ENCODE assay signal across 1 cellular context in the genomic region with DNA sequence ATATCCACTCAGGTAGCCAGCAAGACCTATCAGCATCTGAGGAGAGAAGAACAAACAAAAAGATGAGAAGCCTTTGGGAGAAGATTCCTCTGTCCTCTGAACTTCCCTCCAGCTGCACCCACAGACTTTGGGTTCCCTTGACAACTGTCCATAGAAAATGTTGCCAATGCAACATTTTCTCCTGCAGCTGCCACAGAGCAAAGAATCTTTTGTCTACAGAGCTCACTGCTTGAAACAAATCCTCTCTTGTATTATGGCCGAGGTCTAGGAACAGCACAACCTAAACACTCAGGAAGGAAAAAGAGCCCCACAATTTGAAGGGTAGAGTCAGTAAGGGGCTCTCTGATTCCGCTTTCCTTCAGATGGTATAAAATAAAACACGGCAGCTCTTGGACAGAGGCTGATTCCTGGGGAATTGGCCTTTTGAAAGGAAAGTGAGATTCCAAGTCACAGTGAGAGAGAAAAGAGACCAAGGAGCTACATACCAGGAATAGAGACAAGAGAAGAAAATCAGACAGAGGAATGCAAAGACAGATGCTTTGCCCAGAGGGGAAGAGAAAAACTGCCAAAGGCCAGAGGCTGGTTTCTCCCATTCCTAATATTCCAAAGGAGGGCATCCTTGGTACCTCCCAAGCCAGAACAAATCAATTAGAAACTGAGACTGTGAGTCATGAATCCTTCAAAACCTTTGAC.
TF ChIP-seq lines count a peak whose summit lies in the region.

No MANE protein-coding gene starts in this region.

TF ChIP-seq in HepG2, 621 proteins besides CTCF, POLR2A, EP300 and RAD21:
- no peak for TF ChIP-seq ZNF777 (CRISPR knock-in tag; IDR thresholded peaks at IDR 0.05)
- no peak for TF ChIP-seq ZNF670 (CRISPR knock-in tag; IDR thresholded peaks at IDR 0.05; ENCODE audit: borderline replicate concordance)
- no peak for TF ChIP-seq ZNF10 (CRISPR knock-in tag; IDR thresholded peaks at IDR 0.05; ENCODE audit: borderline replicate concordance, low read depth)
- TF ChIP-seq, protein P1, sequence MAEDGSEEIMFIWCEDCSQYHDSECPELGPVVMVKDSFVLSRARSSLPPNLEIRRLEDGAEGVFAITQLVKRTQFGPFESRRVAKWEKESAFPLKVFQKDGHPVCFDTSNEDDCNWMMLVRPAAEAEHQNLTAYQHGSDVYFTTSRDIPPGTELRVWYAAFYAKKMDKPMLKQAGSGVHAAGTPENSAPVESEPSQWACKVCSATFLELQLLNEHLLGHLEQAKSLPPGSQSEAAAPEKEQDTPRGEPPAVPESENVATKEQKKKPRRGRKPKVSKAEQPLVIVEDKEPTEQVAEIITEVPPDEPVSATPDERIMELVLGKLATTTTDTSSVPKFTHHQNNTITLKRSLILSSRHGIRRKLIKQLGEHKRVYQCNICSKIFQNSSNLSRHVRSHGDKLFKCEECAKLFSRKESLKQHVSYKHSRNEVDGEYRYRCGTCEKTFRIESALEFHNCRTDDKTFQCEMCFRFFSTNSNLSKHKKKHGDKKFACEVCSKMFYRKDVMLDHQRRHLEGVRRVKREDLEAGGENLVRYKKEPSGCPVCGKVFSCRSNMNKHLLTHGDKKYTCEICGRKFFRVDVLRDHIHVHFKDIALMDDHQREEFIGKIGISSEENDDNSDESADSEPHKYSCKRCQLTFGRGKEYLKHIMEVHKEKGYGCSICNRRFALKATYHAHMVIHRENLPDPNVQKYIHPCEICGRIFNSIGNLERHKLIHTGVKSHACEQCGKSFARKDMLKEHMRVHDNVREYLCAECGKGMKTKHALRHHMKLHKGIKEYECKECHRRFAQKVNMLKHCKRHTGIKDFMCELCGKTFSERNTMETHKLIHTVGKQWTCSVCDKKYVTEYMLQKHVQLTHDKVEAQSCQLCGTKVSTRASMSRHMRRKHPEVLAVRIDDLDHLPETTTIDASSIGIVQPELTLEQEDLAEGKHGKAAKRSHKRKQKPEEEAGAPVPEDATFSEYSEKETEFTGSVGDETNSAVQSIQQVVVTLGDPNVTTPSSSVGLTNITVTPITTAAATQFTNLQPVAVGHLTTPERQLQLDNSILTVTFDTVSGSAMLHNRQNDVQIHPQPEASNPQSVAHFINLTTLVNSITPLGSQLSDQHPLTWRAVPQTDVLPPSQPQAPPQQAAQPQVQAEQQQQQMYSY (CRISPR knock-in tag; IDR thresholded peaks at IDR 0.05) = no peak
- TF ChIP-seq, protein P2, sequence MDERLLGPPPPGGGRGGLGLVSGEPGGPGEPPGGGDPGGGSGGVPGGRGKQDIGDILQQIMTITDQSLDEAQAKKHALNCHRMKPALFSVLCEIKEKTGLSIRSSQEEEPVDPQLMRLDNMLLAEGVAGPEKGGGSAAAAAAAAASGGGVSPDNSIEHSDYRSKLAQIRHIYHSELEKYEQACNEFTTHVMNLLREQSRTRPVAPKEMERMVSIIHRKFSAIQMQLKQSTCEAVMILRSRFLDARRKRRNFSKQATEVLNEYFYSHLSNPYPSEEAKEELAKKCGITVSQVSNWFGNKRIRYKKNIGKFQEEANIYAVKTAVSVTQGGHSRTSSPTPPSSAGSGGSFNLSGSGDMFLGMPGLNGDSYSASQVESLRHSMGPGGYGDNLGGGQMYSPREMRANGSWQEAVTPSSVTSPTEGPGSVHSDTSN (CRISPR knock-in tag; IDR thresholded peaks at IDR 0.05) = no peak
- no peak for TF ChIP-seq REPIN1 (CRISPR knock-in tag; IDR thresholded peaks at IDR 0.05; ENCODE audit: borderline replicate concordance, low read depth)
- no peak for TF ChIP-seq ZKSCAN5 (CRISPR knock-in tag; IDR thresholded peaks at IDR 0.05)
- TF ChIP-seq, protein P3, sequence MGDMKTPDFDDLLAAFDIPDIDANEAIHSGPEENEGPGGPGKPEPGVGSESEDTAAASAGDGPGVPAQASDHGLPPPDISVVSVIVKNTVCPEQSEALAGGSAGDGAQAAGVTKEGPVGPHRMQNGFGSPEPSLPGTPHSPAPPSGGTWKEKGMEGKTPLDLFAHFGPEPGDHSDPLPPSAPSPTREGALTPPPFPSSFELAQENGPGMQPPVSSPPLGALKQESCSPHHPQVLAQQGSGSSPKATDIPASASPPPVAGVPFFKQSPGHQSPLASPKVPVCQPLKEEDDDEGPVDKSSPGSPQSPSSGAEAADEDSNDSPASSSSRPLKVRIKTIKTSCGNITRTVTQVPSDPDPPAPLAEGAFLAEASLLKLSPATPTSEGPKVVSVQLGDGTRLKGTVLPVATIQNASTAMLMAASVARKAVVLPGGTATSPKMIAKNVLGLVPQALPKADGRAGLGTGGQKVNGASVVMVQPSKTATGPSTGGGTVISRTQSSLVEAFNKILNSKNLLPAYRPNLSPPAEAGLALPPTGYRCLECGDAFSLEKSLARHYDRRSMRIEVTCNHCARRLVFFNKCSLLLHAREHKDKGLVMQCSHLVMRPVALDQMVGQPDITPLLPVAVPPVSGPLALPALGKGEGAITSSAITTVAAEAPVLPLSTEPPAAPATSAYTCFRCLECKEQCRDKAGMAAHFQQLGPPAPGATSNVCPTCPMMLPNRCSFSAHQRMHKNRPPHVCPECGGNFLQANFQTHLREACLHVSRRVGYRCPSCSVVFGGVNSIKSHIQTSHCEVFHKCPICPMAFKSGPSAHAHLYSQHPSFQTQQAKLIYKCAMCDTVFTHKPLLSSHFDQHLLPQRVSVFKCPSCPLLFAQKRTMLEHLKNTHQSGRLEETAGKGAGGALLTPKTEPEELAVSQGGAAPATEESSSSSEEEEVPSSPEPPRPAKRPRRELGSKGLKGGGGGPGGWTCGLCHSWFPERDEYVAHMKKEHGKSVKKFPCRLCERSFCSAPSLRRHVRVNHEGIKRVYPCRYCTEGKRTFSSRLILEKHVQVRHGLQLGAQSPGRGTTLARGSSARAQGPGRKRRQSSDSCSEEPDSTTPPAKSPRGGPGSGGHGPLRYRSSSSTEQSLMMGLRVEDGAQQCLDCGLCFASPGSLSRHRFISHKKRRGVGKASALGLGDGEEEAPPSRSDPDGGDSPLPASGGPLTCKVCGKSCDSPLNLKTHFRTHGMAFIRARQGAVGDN (CRISPR knock-in tag; IDR thresholded peaks at IDR 0.05) = no peak
- TF ChIP-seq ZNF660 (CRISPR knock-in tag; IDR thresholded peaks at IDR 0.05; ENCODE audit: borderline replicate concordance, low read depth) = no peak
- TF ChIP-seq, protein P4, sequence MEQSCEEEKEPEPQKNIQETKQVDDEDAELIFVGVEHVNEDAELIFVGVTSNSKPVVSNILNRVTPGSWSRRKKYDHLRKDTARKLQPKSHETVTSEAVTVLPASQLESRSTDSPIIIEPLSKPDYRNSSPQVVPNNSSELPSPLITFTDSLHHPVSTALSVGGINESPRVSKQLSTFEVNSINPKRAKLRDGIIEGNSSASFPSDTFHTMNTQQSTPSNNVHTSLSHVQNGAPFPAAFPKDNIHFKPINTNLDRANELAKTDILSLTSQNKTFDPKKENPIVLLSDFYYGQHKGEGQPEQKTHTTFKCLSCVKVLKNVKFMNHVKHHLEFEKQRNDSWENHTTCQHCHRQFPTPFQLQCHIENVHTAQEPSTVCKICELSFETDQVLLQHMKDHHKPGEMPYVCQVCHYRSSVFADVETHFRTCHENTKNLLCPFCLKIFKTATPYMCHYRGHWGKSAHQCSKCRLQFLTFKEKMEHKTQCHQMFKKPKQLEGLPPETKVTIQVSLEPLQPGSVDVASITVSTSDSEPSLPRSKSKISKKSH (CRISPR knock-in tag; IDR thresholded peaks at IDR 0.05; ENCODE audit: borderline replicate concordance) = no peak
- no peak for TF ChIP-seq NRL (CRISPR knock-in tag; IDR thresholded peaks at IDR 0.05; ENCODE audit: borderline replicate concordance)
- TF ChIP-seq ZNF891 (CRISPR knock-in tag; IDR thresholded peaks at IDR 0.05) = no peak
- TF ChIP-seq ZNF253 (CRISPR knock-in tag; IDR thresholded peaks at IDR 0.05; ENCODE audit: borderline replicate concordance) = no peak
- TF ChIP-seq, protein P5, sequence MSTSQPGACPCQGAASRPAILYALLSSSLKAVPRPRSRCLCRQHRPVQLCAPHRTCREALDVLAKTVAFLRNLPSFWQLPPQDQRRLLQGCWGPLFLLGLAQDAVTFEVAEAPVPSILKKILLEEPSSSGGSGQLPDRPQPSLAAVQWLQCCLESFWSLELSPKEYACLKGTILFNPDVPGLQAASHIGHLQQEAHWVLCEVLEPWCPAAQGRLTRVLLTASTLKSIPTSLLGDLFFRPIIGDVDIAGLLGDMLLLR (CRISPR knock-in tag; IDR thresholded peaks at IDR 0.05) = no peak
- no peak for TF ChIP-seq ZNF547 (CRISPR knock-in tag; IDR thresholded peaks at IDR 0.05)
